ENCODE assay signal across 1 cellular context in genomic region chr3:48661501-48662139, GRCh38.
TF ChIP-seq lines count a peak whose summit lies in the region.

No MANE protein-coding gene starts in this region.

TF ChIP-seq in HepG2, 621 proteins besides CTCF, POLR2A, EP300 and RAD21 (continued from another document and continues in another):
- peak; percentile 99 for TF ChIP-seq ZNF142 (CRISPR knock-in tag; IDR thresholded peaks at IDR 0.05)
- no peak for TF ChIP-seq MATR3 (CRISPR knock-in tag; IDR thresholded peaks at IDR 0.05)
- TF ChIP-seq ZNF484 (CRISPR knock-in tag; IDR thresholded peaks at IDR 0.05; ENCODE audit: borderline replicate concordance, low read depth), result peak; percentile 99; the same call in 1 of the 2 replicates
- no peak for TF ChIP-seq HNRNPK (IDR thresholded peaks at IDR 0.05; ENCODE audit: low read depth, low read length, poor library complexity, severe bottlenecking)
- peak; percentile 100 for TF ChIP-seq ZNF296 (CRISPR knock-in tag; conservative IDR thresholded peaks at IDR 0.05)
- TF ChIP-seq GATAD1 (CRISPR knock-in tag; IDR thresholded peaks at IDR 0.05), result peak; percentile 92
- TF ChIP-seq IRF9 (CRISPR knock-in tag; IDR thresholded peaks at IDR 0.05; ENCODE audit: borderline replicate concordance), result peak; percentile 100
- peak; percentile 98 for TF ChIP-seq KAT8 (CRISPR knock-in tag; IDR thresholded peaks at IDR 0.05)
- peak; percentile 100 for TF ChIP-seq HDAC1 (CRISPR knock-in tag; IDR thresholded peaks at IDR 0.05)
- peak; percentile 82 for TF ChIP-seq PAXIP1 (CRISPR knock-in tag; conservative IDR thresholded peaks at IDR 0.05)
- TF ChIP-seq HNF1B (CRISPR knock-in tag; IDR thresholded peaks at IDR 0.05), result peak; percentile 90; the same call in 1 of the 2 replicates
- no peak for TF ChIP-seq ZNF10 (CRISPR knock-in tag; IDR thresholded peaks at IDR 0.05; ENCODE audit: borderline replicate concordance, low read depth)
- peak; percentile 93 for TF ChIP-seq PHF20 (CRISPR knock-in tag; IDR thresholded peaks at IDR 0.05)
- TF ChIP-seq ESRRA (CRISPR knock-in tag; IDR thresholded peaks at IDR 0.05; ENCODE audit: low read depth), result peak; percentile 97
- peak; percentile 100 for TF ChIP-seq ZNF749 (CRISPR knock-in tag; IDR thresholded peaks at IDR 0.05; ENCODE audit: borderline replicate concordance)
- TF ChIP-seq JARID2 (CRISPR knock-in tag; IDR thresholded peaks at IDR 0.05; ENCODE audit: insufficient replicate concordance), result peak; percentile 100
- peak; percentile 100 for TF ChIP-seq ZNF83 (CRISPR knock-in tag; IDR thresholded peaks at IDR 0.05; ENCODE audit: borderline replicate concordance)
- TF ChIP-seq ZNF343 (CRISPR knock-in tag; IDR thresholded peaks at IDR 0.05), result peak; percentile 100
- TF ChIP-seq HCFC1 (IDR thresholded peaks at IDR 0.05; ENCODE audit: low read depth, low read length), result peak; percentile 31; the same call in 1 of the 2 replicates
- peak; percentile 95 for TF ChIP-seq HIC2 (CRISPR knock-in tag; IDR thresholded peaks at IDR 0.05; ENCODE audit: low read depth)
- peak; percentile 100 for TF ChIP-seq ZNF234 (CRISPR knock-in tag; conservative IDR thresholded peaks at IDR 0.05)
- TF ChIP-seq SIN3B (IDR thresholded peaks at IDR 0.05; ENCODE audit: low read length), result peak; percentile 79; the same call in 1 of the 2 replicates
- TF ChIP-seq ZNF280D (CRISPR knock-in tag; IDR thresholded peaks at IDR 0.05), result peak; percentile 100
- peak; percentile 100 for TF ChIP-seq NFKBIZ (CRISPR knock-in tag; IDR thresholded peaks at IDR 0.05)
- TF ChIP-seq MBD4 (IDR thresholded peaks at IDR 0.05; ENCODE audit: borderline replicate concordance, low read length), result no peak
- peak; percentile 99 for TF ChIP-seq ZBTB2 (CRISPR knock-in tag; IDR thresholded peaks at IDR 0.05; ENCODE audit: low read depth)
- TF ChIP-seq JDP2 (CRISPR knock-in tag; IDR thresholded peaks at IDR 0.05; ENCODE audit: borderline replicate concordance), result peak; percentile 99
- peak; percentile 98 for TF ChIP-seq THAP7 (CRISPR knock-in tag; IDR thresholded peaks at IDR 0.05)
- TF ChIP-seq ZNF138 (CRISPR knock-in tag; IDR thresholded peaks at IDR 0.05; ENCODE audit: low read depth), result peak; percentile 100
- TF ChIP-seq ZBTB1 (CRISPR knock-in tag; IDR thresholded peaks at IDR 0.05; ENCODE audit: borderline replicate concordance), result peak; percentile 99
- TF ChIP-seq ATF1 (CRISPR knock-in tag; IDR thresholded peaks at IDR 0.05), result 0 out of 2 replicates have a peak, but pooled peaks have one; percentile 39
- peak; percentile 97 for TF ChIP-seq RARA (CRISPR knock-in tag; IDR thresholded peaks at IDR 0.05)
- peak; percentile 99 for TF ChIP-seq THYN1 (CRISPR knock-in tag; IDR thresholded peaks at IDR 0.05; ENCODE audit: borderline replicate concordance, low read depth)
- TF ChIP-seq ZNF564 (CRISPR knock-in tag; IDR thresholded peaks at IDR 0.05), result peak; percentile 100
- peak; percentile 100 for TF ChIP-seq ZNF782 (CRISPR knock-in tag; IDR thresholded peaks at IDR 0.05; ENCODE audit: borderline replicate concordance)
- peak; percentile 100 for TF ChIP-seq ATF2 (CRISPR knock-in tag; IDR thresholded peaks at IDR 0.05)
